In genomic region chr17:17445925-17446665, GRCh38 we compare ENCODE assay signal across 1 cellular context.
TF ChIP-seq lines count a peak whose summit lies in the region.

No MANE protein-coding gene starts in this region.

TF ChIP-seq in IMR-90, 13 proteins besides CTCF, POLR2A, EP300 and RAD21 (continued from another document):
- TF ChIP-seq RCOR1 (IDR thresholded peaks at IDR 0.05; ENCODE audit: insufficient replicate concordance, low read length) (no peak), ELK1 (IDR thresholded peaks at IDR 0.05; ENCODE audit: borderline replicate concordance, low read depth, low read length) (peak; percentile 94), USF2 (IDR thresholded peaks at IDR 0.05; ENCODE audit: low read depth, low read length) (no peak), CEBPB (IDR thresholded peaks at IDR 0.05; ENCODE audit: low read depth, low read length) (peak; percentile 68)
